In genomic region chr1:152879559-152880198, GRCh38 we compare ENCODE assay signal across 33 cellular contexts. TPM values are rescaled to one million over a fixed set of nuclear protein-coding genes. Genes with fewer than 3 reads are reported as not detected.
DNase-seq lines count a peak whose midpoint lies in the region; ATAC-seq, FAIRE-seq and TF ChIP-seq lines count a peak whose summit lies in the region.
"Had no signal": no experiment of that assay in that cellular context is flagged by ENCODE, and none has a peak within 500 bp of the region (broad histone marks: within the 10 kb centered on the region; RNA-seq: fewer than 3 reads in every experiment).

No MANE protein-coding gene starts in this region.

- intact Hi-C loops in esophagus muscularis mucosa (cut with DNase I): loop anchor here (5.0 kb wide), 1 partner anchor 343 kb away; no protein-coding TSS in a partner anchor
- intact Hi-C loops in heart left ventricle (cut with DNase I): loop anchor here in 2 of 10 donors (5.0 to 10.0 kb wide), 2 partner anchors 343 to 345 kb away; no protein-coding TSS in a partner anchor
- intact Hi-C loops in left lung (cut with DNase I): no loop called here

- DNase-seq in RWPE2 (ENCODE audit: low spot score) (no peak), esophagus muscularis mucosa (ENCODE audit: extremely low spot score) (peak; percentile 34), DMS 273 (lab: John Stamatoyannopoulos, UW; ENCODE audit: unreplicated experiment) (no peak), heart left ventricle (no peak), left lung (no peak), RCC 7860 (ENCODE audit: low spot score) (no peak)
- DNase-seq: C1 segment of cervical spinal cord; Caco-2; CD4-positive, alpha-beta memory T cell; DMS 273 treated with DMSO at 0.1 percent for 48 hours; DMS79; EL; GDM1; KBM-7; MV-4-11; NCI-H1105; NCI-H1436 treated with DMSO at 0.1 percent for 48 hours; NCI-H1930; NCI-H446 treated with DMSO at 0.1 percent for 48 hours; NCI-H526; NCI-H82; NK-92 treated with Interleukin-12 subunit alpha and Interleukin-12 subunit beta, amount 100 ng/mL, for 24 hours; PC-3; SHP77 had no signal

- no peaks in the 10 kb centered on the region for H3K9me3 ChIP-seq in RWPE2 (ENCODE audit: severe bottlenecking)
- H3K9me3 ChIP-seq in esophagus muscularis mucosa: no peaks in the 10 kb centered on the region
- no peaks in the 10 kb centered on the region for H3K9me3 ChIP-seq in liver (ENCODE audit: control insufficient read depth in 4 of 4, low read length in 3 of 4)
- H3K9me3 ChIP-seq in heart left ventricle: no peaks in the 10 kb centered on the region
- H3K9me3 ChIP-seq in left lung: no peaks in the 10 kb centered on the region
- H3K9me3 ChIP-seq: Caco-2 had no signal

- H3K9ac ChIP-seq in liver (ENCODE audit: low read depth in 1 of 2, low read length in 2 of 2): no peak overlapping the region

- TF ChIP-seq EP300 in esophagus muscularis mucosa (IDR thresholded peaks at IDR 0.05): no peak

- no peak for TF ChIP-seq RAD21 in liver (IDR thresholded peaks at IDR 0.05)

- H3K27me3 ChIP-seq in RWPE2 (ENCODE audit: insufficient read depth, poor library complexity, severe bottlenecking) (no peaks in the 10 kb centered on the region), esophagus muscularis mucosa (no peaks in the 10 kb centered on the region), liver (ENCODE audit: control insufficient read depth in 4 of 4, insufficient read depth in 4 of 4, low read length in 3 of 4) (no peaks in the 10 kb centered on the region), heart left ventricle (no peaks in the 10 kb centered on the region), left lung (no peaks in the 10 kb centered on the region)

- TF ChIP-seq CTCF in RWPE2 (IDR thresholded peaks at IDR 0.05; ENCODE audit: poor library complexity, severe bottlenecking): no peak
- no peak for TF ChIP-seq CTCF in esophagus muscularis mucosa (IDR thresholded peaks at IDR 0.05)
- TF ChIP-seq CTCF in liver (IDR thresholded peaks at IDR 0.05; ENCODE audit: low read depth, low read length, missing input control): no peak
- TF ChIP-seq CTCF in heart left ventricle (IDR thresholded peaks at IDR 0.05): no peak
- no peak for TF ChIP-seq CTCF in left lung (IDR thresholded peaks at IDR 0.05)

- peaks cover 20% of the 10 kb centered on the region for H3K4me1 ChIP-seq in RWPE2 (ENCODE audit: insufficient read depth, poor library complexity, severe bottlenecking)
- H3K4me1 ChIP-seq in esophagus muscularis mucosa: peaks cover 0 to 11% (median 10%) of the 10 kb centered on the region in 4 donors
- peaks cover 1 to 30% (median 15%) of the 10 kb centered on the region in 4 donors for H3K4me1 ChIP-seq in liver (ENCODE audit: control insufficient read depth in 4 of 4, insufficient read depth in 4 of 4, low read length in 3 of 4)
- no peaks in the 10 kb centered on the region for H3K4me1 ChIP-seq in heart left ventricle
- H3K4me1 ChIP-seq in left lung: no peaks in the 10 kb centered on the region
- H3K4me1 ChIP-seq: Caco-2 had no signal

- ATAC-seq in RWPE2 (ENCODE audit: low read depth) (no peak), heart left ventricle (no peak), left lung (no peak)
- ATAC-seq: PC-3 had no signal

- TF ChIP-seq POLR2A in esophagus muscularis mucosa (IDR thresholded peaks at IDR 0.05; ENCODE audit: low read depth) (no peak), heart left ventricle (IDR thresholded peaks at IDR 0.05) (no peak)

- H3K36me3 ChIP-seq in RWPE2 (ENCODE audit: low read depth): no peaks in the 10 kb centered on the region
- no peaks in the 10 kb centered on the region for H3K36me3 ChIP-seq in esophagus muscularis mucosa
- H3K36me3 ChIP-seq in liver (ENCODE audit: control insufficient read depth in 4 of 4, insufficient read depth in 3 of 4, low read depth in 1 of 4, low read length in 3 of 4): no peaks in the 10 kb centered on the region
- no peaks in the 10 kb centered on the region for H3K36me3 ChIP-seq in heart left ventricle
- no peaks in the 10 kb centered on the region for H3K36me3 ChIP-seq in left lung

- no peak for FAIRE-seq in RCC 7860 (lab: Jason Lieb, UNC)
- FAIRE-seq: GM19239, H54 had no signal

- H3K4me3 ChIP-seq in RWPE2 (ENCODE audit: severe bottlenecking) (no peak overlapping the region), esophagus muscularis mucosa (no peak overlapping the region), liver (ENCODE audit: low read depth in 1 of 3, low read length in 3 of 3) (no peak overlapping the region), heart left ventricle (no peak overlapping the region), left lung (no peak overlapping the region)

- H3K27ac ChIP-seq in RWPE2 (ENCODE audit: poor library complexity, severe bottlenecking) (peak overlapping the region; percentile 56), esophagus muscularis mucosa (replicated peaks in 1 of 4) (no peak overlapping the region), liver (ENCODE audit: low read depth in 1 of 2, low read length in 2 of 2) (no peak overlapping the region), heart left ventricle (no peak overlapping the region), left lung (no peak overlapping the region)

TF ChIP-seq in liver, 16 proteins besides CTCF, POLR2A, EP300 and RAD21:
- TF ChIP-seq TAF1 (conservative IDR thresholded peaks at IDR 0.05): no peak
- TF ChIP-seq RXRA (IDR thresholded peaks at IDR 0.05): peak; percentile 46 to 93
- TF ChIP-seq JUND (IDR thresholded peaks at IDR 0.05): peak in 1 of 2 donors; percentile 61
- peak; percentile 83 to 95 for TF ChIP-seq HNF4A (conservative IDR thresholded peaks at IDR 0.05)
- TF ChIP-seq ATF3 (IDR thresholded peaks at IDR 0.05): no peak
- TF ChIP-seq EGR1 (IDR thresholded peaks at IDR 0.05; ENCODE audit: low read depth in 2 of 2): no peak
- peak; percentile 26 for TF ChIP-seq FOXA2 (IDR thresholded peaks at IDR 0.05)
- peak; percentile 68 for TF ChIP-seq YY1 (IDR thresholded peaks at IDR 0.05)

RNA-seq across cellular contexts. Expression of gene SMCP, which starts 1.6 kb away (rescaled TPM):
- total RNA-seq in esophagus muscularis mucosa (not detected), liver (not detected), heart left ventricle (not detected), left lung (not detected)
- polyA plus RNA-seq in liver (not detected), heart left ventricle (not detected)
- total RNA-seq: A673; Caco-2; CD4-positive, alpha-beta memory T cell; HT1080; LHCN-M2; MCF 10A; PC-3; RPMI7951; SK-MEL-5 had no signal
- polyA plus RNA-seq: CD4-positive, alpha-beta memory T cell had no signal

RNA-seq across cellular contexts. Expression of gene LCE7A, which starts 19.9 kb away (rescaled TPM):
- total RNA-seq in esophagus muscularis mucosa: not detected
- not detected for total RNA-seq in liver
- polyA plus RNA-seq in liver: not detected
- total RNA-seq in heart left ventricle: not detected
- polyA plus RNA-seq in heart left ventricle: not detected
- not detected for total RNA-seq in left lung
- total RNA-seq: A673; Caco-2; CD4-positive, alpha-beta memory T cell; HT1080; LHCN-M2; MCF 10A; PC-3; RPMI7951; SK-MEL-5 had no signal
- polyA plus RNA-seq: CD4-positive, alpha-beta memory T cell had no signal

RNA-seq across cellular contexts. Expression of gene IVL, which starts 28.7 kb away (rescaled TPM):
- not detected for total RNA-seq in esophagus muscularis mucosa
- not detected for total RNA-seq in liver
- polyA plus RNA-seq in liver: under 1 TPM in 1 of 2 donors, not detected in 1; 0.02 TPM
- not detected for total RNA-seq in heart left ventricle
- polyA plus RNA-seq in heart left ventricle: under 1 TPM in 1 of 2 donors, not detected in 1; 0.03 TPM
- under 1 TPM in 1 of 2 donors, not detected in 1; 0.12 TPM for total RNA-seq in left lung
- total RNA-seq: A673; Caco-2; CD4-positive, alpha-beta memory T cell; LHCN-M2; RPMI7951; SK-MEL-5 had no signal
- polyA plus RNA-seq: CD4-positive, alpha-beta memory T cell had no signal

RNA-seq across cellular contexts. Expression of gene LCE6A, which starts 37.0 kb away (rescaled TPM):
- not detected for total RNA-seq in esophagus muscularis mucosa
- total RNA-seq in liver: not detected
- not detected for polyA plus RNA-seq in liver
- total RNA-seq in heart left ventricle: not detected
- polyA plus RNA-seq in heart left ventricle: not detected
- total RNA-seq in left lung: not detected
- total RNA-seq: A673; Caco-2; CD4-positive, alpha-beta memory T cell; HT1080; LHCN-M2; MCF 10A; PC-3; RPMI7951; SK-MEL-5 had no signal
- polyA plus RNA-seq: CD4-positive, alpha-beta memory T cell had no signal

RNA-seq across cellular contexts. Expression of gene LCE1A, which starts 52.4 kb away (rescaled TPM):
- not detected for total RNA-seq in esophagus muscularis mucosa
- not detected for total RNA-seq in liver
- not detected for polyA plus RNA-seq in liver
- not detected for total RNA-seq in heart left ventricle
- polyA plus RNA-seq in heart left ventricle: not detected
- total RNA-seq in left lung: not detected
- total RNA-seq: A673; Caco-2; CD4-positive, alpha-beta memory T cell; HT1080; LHCN-M2; MCF 10A; PC-3; RPMI7951; SK-MEL-5 had no signal
- polyA plus RNA-seq: CD4-positive, alpha-beta memory T cell had no signal
